ENCODE assay signal across 8 cellular contexts in the genomic region with DNA sequence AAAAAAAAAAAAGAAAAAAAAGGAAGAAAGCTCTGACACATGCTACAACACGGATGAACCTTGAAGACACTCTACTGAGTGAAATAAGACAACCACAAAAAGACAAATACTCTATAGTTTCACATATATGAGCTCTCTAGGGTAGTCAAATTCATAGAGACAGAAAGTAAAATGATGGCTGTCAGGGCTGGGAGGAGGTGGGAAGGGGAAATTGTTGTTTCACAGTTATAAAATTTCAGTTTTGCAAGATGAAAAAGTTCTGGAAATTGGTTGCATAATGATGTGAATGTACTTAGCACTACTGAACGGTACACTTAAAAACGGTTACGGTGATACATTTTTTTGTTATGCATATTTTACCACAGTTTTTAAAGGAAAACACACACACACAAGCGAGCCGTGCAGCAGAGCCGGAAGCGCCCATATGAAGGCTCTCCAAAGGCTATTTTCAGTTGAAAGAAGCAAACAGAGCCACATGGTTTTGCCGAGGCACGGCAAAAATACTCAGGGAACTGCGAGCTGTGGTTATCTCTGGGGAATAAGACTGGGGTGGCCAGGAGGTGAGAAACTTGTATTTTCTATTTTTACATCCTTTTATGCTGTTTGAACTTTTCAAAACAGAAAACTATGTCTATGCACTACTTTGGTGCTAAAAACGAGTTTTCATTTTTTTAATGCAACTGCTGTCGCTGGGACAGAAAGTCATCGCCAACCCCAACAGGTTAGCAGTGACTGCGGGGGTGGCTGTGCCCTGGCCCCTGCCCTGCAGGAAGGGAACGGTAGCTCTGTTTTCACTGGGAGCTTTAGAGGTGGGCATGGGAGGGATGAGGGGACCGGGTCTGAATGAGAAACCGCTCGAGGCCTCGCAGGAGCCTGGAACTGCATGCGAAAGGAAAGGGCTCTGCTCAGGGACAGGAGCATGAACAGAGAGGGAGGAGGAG.
DNase-seq lines count a peak whose midpoint lies in the region; ATAC-seq, FAIRE-seq and TF ChIP-seq lines count a peak whose summit lies in the region.

No MANE protein-coding gene starts in this region.

- DNase-seq in GM12891 (ENCODE audit: insufficient read length, low spot score) (no peak), immature natural killer cell (no peak), cerebellar nuclear complex (lab: John Stamatoyannopoulos, UW) (no peak), G401 (ENCODE audit: low spot score) (no peak), MCF 10A (ENCODE audit: unreplicated experiment) (no peak)
- no peak for DNase-seq in stimulated activated naive CD8-positive, alpha-beta T cell treated with anti-CD3 and anti-CD28 coated beads, Interleukin-15, Interleukin-2, amounts not matched to agents 100 U/mL and 50 U/mL, for 24 hours

- BruUV-seq in MCF 10A (replicated peaks; lab: Mats Ljungman, UMichigan), result no TSS peak

- intact Hi-C loops in MCF 10A (cut with micrococcal nuclease), result no loop called here

- H3K9me3 Mint-ChIP-seq in immature natural killer cell (no peaks in the 10 kb centered on the region), MCF 10A (ENCODE audit: unreplicated experiment) (no peaks in the 10 kb centered on the region)

- CTCF ChIA-PET in MCF 10A (lab: Yijun Ruan, JAX), result no interaction called here

- H3K27me3 Mint-ChIP-seq in immature natural killer cell (ENCODE audit: low read depth in 3 of 3) (peaks cover 1 to 3% (median 2%) of the 10 kb centered on the region in 3 donors), MCF 10A (ENCODE audit: insufficient read depth, unreplicated experiment) (peaks cover 11% of the 10 kb centered on the region)

- peak overlapping the region in 3 of 5 donors; percentile 39 to 53 (median 42) for H3K4me3 Mint-ChIP-seq in immature natural killer cell
- no peak overlapping the region for H3K4me3 Mint-ChIP-seq in MCF 10A (ENCODE audit: unreplicated experiment)

- no peaks in the 10 kb centered on the region for H3K4me1 Mint-ChIP-seq in immature natural killer cell
- no peaks in the 10 kb centered on the region for H3K4me1 Mint-ChIP-seq in MCF 10A (ENCODE audit: insufficient read depth, unreplicated experiment)

- peak; percentile 72 for FAIRE-seq in GM12891 (lab: Jason Lieb, UNC)

- no peak overlapping the region for H3K27ac Mint-ChIP-seq in immature natural killer cell
- H3K27ac Mint-ChIP-seq in MCF 10A (ENCODE audit: low read depth, unreplicated experiment), result no peak overlapping the region

- in situ Hi-C loops in G401 (cut with HindIII; ENCODE audit: low sequenced_read_pairs), result no loop called here

- ATAC-seq in GM21529 (IDR thresholded peaks at IDR 0.05; ENCODE audit: unreplicated experiment), result peak; percentile 78
- peak; percentile 82 for ATAC-seq in HG03558 (IDR thresholded peaks at IDR 0.05; ENCODE audit: extremely low read depth, unreplicated experiment)
- no peak for ATAC-seq in stimulated activated naive CD8-positive, alpha-beta T cell treated with anti-CD3 and anti-CD28 coated beads, Interleukin-15, Interleukin-2, amounts not matched to agents 100 U/mL and 50 U/mL, for 24 hours

- no peak for TF ChIP-seq CTCF in MCF 10A (IDR thresholded peaks at IDR 0.05; ENCODE audit: unreplicated experiment)

- TF ChIP-seq POLR2A in GM12891 (IDR thresholded peaks at IDR 0.05; ENCODE audit: low read depth, low read length), result no peak

- POLR2A ChIA-PET in MCF 10A (lab: Yijun Ruan, JAX), result interaction anchor here (0.7 kb wide), 1 partner anchor 122 kb away, joined by 3 read pairs; no protein-coding TSS in a partner anchor

- H3K36me3 Mint-ChIP-seq in immature natural killer cell (no peaks in the 10 kb centered on the region), MCF 10A (ENCODE audit: insufficient read depth, unreplicated experiment) (no peaks in the 10 kb centered on the region)

TF ChIP-seq in GM12891, 5 proteins besides CTCF, POLR2A, EP300 and RAD21:
- TF ChIP-seq PAX5 (IDR thresholded peaks at IDR 0.05; ENCODE audit: insufficient read depth, low read length, severe bottlenecking) (no peak), POLR2AphosphoS5 (IDR thresholded peaks at IDR 0.05; ENCODE audit: low read depth, low read length) (no peak), TAF1 (IDR thresholded peaks at IDR 0.05; ENCODE audit: low read depth, low read length) (no peak), SPI1 (IDR thresholded peaks at IDR 0.05; ENCODE audit: low read depth, low read length) (no peak), POU2F2 (IDR thresholded peaks at IDR 0.05; ENCODE audit: low read depth, low read length) (no peak)
TF ChIP-seq in GM12891: peak in this region for 0.
